Comparison of ENCODE assay signal across 16 cellular contexts in the genomic region with DNA sequence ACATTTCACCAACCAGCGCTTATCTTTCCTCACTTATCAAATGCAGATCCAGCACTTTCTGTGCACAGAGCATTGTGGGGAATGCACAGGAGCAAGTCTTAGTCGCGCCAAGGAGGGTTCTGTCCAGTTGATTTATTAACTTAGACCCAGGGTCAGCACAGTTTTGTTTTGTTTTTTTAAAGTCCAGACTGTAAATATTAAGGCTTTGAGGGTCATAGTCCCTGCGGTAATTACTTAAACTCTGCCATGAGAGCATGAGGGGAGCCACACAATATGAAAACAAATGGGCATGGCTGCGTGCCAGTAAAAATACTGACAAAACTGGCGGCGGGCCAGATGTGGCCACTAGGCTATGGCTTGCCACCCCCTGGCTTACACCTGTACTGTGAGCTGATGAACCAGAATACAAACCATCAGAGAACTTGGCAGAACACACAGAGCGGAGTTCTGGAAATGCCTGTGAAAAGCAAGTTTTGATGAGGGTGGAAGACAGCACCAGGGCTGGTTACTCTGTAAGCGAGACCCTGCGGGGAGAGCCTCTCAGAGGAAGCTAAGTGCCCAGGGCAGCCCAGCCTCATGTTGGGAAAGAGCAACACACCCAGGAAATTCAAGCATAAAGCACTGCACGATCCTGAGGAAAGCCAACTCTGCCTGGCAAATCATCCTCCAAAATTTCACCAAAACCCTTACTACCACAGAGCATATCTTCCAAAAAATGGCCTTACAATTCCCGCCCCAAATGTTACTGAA. TPM values are rescaled to one million over a fixed set of nuclear protein-coding genes. Genes with fewer than 3 reads are reported as not detected.
DNase-seq lines count a peak whose midpoint lies in the region; ATAC-seq, FAIRE-seq and TF ChIP-seq lines count a peak whose summit lies in the region.
"Had no signal": no experiment of that assay in that cellular context is flagged by ENCODE, and none has a peak within 500 bp of the region (broad histone marks: within the 10 kb centered on the region; RNA-seq: fewer than 3 reads in every experiment).

No MANE protein-coding gene starts in this region.

- POLR2A ChIA-PET in HepG2 (lab: Yijun Ruan, JAX): interaction anchor here (1.0 to 1.4 kb wide), 2 partner anchors 13 to 35 kb away, joined by 3 read pairs; no protein-coding TSS in a partner anchor

- BruUV-seq in HepG2 (replicated peaks; lab: Mats Ljungman, UMichigan): no TSS peak

- CTCF ChIA-PET in HepG2 (lab: Yijun Ruan, JAX; ENCODE audit: low intra/inter-chr PET ratio, low total read pairs): no interaction called here

- no peaks in the 10 kb centered on the region for H3K36me3 ChIP-seq in HepG2 (replicated peaks in 1 of 2; ENCODE audit: control insufficient read depth in 1 of 2, insufficient read depth in 2 of 2, low read length in 2 of 2)

- peak overlapping the region; percentile 85 for H3K4me2 ChIP-seq in HepG2 (ENCODE audit: low read depth, low read length)

- H2AFZ ChIP-seq in HepG2 (ENCODE audit: low read length): no peak overlapping the region

- H3K9me3 ChIP-seq in HepG2 (ENCODE audit: low read length): no peaks in the 10 kb centered on the region

- in situ Hi-C loops in HepG2 (cut with HindIII; ENCODE audit: extremely low pct_ligation_motif_present, low pct_unique_long_range_greater_than_20kb): no loop called here

- TF ChIP-seq RAD21 in HepG2 (CRISPR knock-in tag; IDR thresholded peaks at IDR 0.05): no peak

- H3K9ac ChIP-seq in HepG2 (ENCODE audit: insufficient read depth, low read depth, low read length): peak overlapping the region; percentile 61

- DNase-seq in COR-L47 (lab: John Stamatoyannopoulos, UW): peak; percentile 99
- peak; percentile 59 for DNase-seq in LoVo (ENCODE audit: low spot score)
- peak; percentile 73 for DNase-seq in NCI-H774 (lab: John Stamatoyannopoulos, UW)
- peak; percentile 86 for DNase-seq in HepG2 (ENCODE audit: low spot score)
- no peak for DNase-seq in sciatic nerve (ENCODE audit: low spot score)
- DNase-seq in HCEC 1CT: no peak
- DNase-seq in stimulated activated CD4-positive, alpha-beta T cell treated with anti-CD3 and anti-CD28 coated beads, Interleukin-4, amount 100 ng/mL, for 24 hours: no peak
- DNase-seq: activated CD8-positive, alpha-beta memory T cell treated with anti-CD3 and anti-CD28 coated beads, Interleukin-2, amount 10 ng/mL, durations not matched to agents 7 days and 5 days; activated naive CD8-positive, alpha-beta T cell treated with anti-CD3 and anti-CD28 coated beads for 36 hours; GDM1; HFFc6; IMR-90; NCI-H446; stimulated activated naive B cell treated with anti-CD40 and anti-IgM and Interleukin-4, amounts not matched to agents 10 μg/mL and 1 μg/mL and 100 μg/mL, for 72 hours had no signal

- peak; percentile 74 for ATAC-seq in HepG2
- ATAC-seq in sciatic nerve: no peak
- ATAC-seq in GM21526 (IDR thresholded peaks at IDR 0.05; ENCODE audit: low FRiP score, unreplicated experiment): no peak
- ATAC-seq: activated CD8-positive, alpha-beta memory T cell treated with anti-CD3 and anti-CD28 coated beads, Interleukin-2, amount 10 ng/mL, durations not matched to agents 7 days and 5 days had no signal

- peak; percentile 85 for FAIRE-seq in HepG2 (lab: Jason Lieb, UNC)
- FAIRE-seq: TTC549 had no signal

- H4K20me1 ChIP-seq in HepG2 (ENCODE audit: insufficient read depth, low read length): no peaks in the 10 kb centered on the region

- H3K4me1 ChIP-seq in HepG2 (ENCODE audit: insufficient read depth, low read length): peaks cover 96% of the 10 kb centered on the region

- no peaks in the 10 kb centered on the region for H3K27me3 ChIP-seq in HepG2 (ENCODE audit: control insufficient read depth in 1 of 2, insufficient read depth in 2 of 2, low read length in 2 of 2)

- TF ChIP-seq EP300 in HepG2 (IDR thresholded peaks at IDR 0.05; ENCODE audit: low read depth in 2 of 2, low read length in 2 of 2) (peak in 1 of 2 experiments; percentile 86; a peak in 2 of 4 replicates), HepG2 (CRISPR knock-in tag; IDR thresholded peaks at IDR 0.05; ENCODE audit: borderline replicate concordance) (no peak)

- peak overlapping the region; percentile 39 to 68 (median 53) for H3K4me3 ChIP-seq in HepG2 (replicated peaks in 1 of 3; ENCODE audit: insufficient read depth in 1 of 3, low read depth in 2 of 3, low read length in 3 of 3)

- peak; percentile 25; the same call in 1 of the 2 replicates for TF ChIP-seq CTCF in HepG2 (CRISPR knock-in tag; IDR thresholded peaks at IDR 0.05)

- intact Hi-C loops in HepG2 (cut with micrococcal nuclease; ENCODE audit: unreplicated experiment) (loop anchor here (2.0 to 5.0 kb wide), 3 partner anchors 36 to 111 kb away; a partner anchor contains a TSS), sciatic nerve (cut with DNase I) (no loop called here)

- H3K27ac ChIP-seq in HepG2 (ENCODE audit: extremely low read length, insufficient read depth, low read length): peak overlapping the region; percentile 78

- no peak for TF ChIP-seq POLR2A in HepG2 (IDR thresholded peaks at IDR 0.05; ENCODE audit: insufficient read depth in 1 of 2, low read depth in 2 of 2, low read length in 2 of 2)

- 14% methylated on average over 12 of the region's 12 CpGs for WGBS in HepG2 (ENCODE audit: low lambda C conversion rate)

- H3K79me2 ChIP-seq in HepG2 (ENCODE audit: insufficient read depth, low read length): peaks cover 51% of the 10 kb centered on the region

TF ChIP-seq in HepG2, 621 proteins besides CTCF, POLR2A, EP300 and RAD21 (continues in another document):
- TF ChIP-seq FOXP1 (IDR thresholded peaks at IDR 0.05): no peak
- peak; percentile 89 for TF ChIP-seq FOXP1 (CRISPR knock-in tag; IDR thresholded peaks at IDR 0.05)
- TF ChIP-seq PAF1 (CRISPR knock-in tag; IDR thresholded peaks at IDR 0.05): no peak
- peak; percentile 86 for TF ChIP-seq FOXK1 (CRISPR knock-in tag; IDR thresholded peaks at IDR 0.05; ENCODE audit: borderline replicate concordance, low read depth)
- TF ChIP-seq, protein P1, sequence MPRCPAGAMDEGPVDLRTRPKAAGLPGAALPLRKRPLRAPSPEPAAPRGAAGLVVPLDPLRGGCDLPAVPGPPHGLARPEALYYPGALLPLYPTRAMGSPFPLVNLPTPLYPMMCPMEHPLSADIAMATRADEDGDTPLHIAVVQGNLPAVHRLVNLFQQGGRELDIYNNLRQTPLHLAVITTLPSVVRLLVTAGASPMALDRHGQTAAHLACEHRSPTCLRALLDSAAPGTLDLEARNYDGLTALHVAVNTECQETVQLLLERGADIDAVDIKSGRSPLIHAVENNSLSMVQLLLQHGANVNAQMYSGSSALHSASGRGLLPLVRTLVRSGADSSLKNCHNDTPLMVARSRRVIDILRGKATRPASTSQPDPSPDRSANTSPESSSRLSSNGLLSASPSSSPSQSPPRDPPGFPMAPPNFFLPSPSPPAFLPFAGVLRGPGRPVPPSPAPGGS (CRISPR knock-in tag; IDR thresholded peaks at IDR 0.05): no peak
- TF ChIP-seq NFIB (CRISPR knock-in tag; IDR thresholded peaks at IDR 0.05; ENCODE audit: borderline replicate concordance): 0 out of 2 replicates have a peak, but pooled peaks have one; percentile 42
- no peak for TF ChIP-seq ZNF720 (CRISPR knock-in tag; IDR thresholded peaks at IDR 0.05)
- TF ChIP-seq KMT2B (CRISPR knock-in tag; IDR thresholded peaks at IDR 0.05): 0 out of 2 replicates have a peak, but pooled peaks have one; percentile 21
- peak; percentile 33; the same call in 1 of the 2 replicates for TF ChIP-seq TCF7 (IDR thresholded peaks at IDR 0.05; ENCODE audit: low read depth)
- TF ChIP-seq, protein P2, sequence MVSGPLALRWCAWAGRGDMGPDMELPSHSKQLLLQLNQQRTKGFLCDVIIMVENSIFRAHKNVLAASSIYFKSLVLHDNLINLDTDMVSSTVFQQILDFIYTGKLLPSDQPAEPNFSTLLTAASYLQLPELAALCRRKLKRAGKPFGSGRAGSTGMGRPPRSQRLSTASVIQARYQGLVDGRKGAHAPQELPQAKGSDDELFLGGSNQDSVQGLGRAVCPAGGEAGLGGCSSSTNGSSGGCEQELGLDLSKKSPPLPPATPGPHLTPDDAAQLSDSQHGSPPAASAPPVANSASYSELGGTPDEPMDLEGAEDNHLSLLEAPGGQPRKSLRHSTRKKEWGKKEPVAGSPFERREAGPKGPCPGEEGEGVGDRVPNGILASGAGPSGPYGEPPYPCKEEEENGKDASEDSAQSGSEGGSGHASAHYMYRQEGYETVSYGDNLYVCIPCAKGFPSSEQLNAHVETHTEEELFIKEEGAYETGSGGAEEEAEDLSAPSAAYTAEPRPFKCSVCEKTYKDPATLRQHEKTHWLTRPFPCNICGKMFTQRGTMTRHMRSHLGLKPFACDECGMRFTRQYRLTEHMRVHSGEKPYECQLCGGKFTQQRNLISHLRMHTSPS (CRISPR knock-in tag; IDR thresholded peaks at IDR 0.05; ENCODE audit: low read depth): peak; percentile 98
- peak; percentile 88 for TF ChIP-seq HOXA5 (CRISPR knock-in tag; IDR thresholded peaks at IDR 0.05)

RNA-seq across cellular contexts. Expression of a gene that starts 43.6 kb away (rescaled TPM):
- total RNA-seq in HepG2 (2016; rRNA removed; fragmentation: Illumina TruSeq; extraction: Trizol) (12.8 and 13.3 TPM in 2 replicates), sciatic nerve (8.7 TPM)
- total RNA-seq in HepG2 (2016; cell fraction: cytosol; rRNA removed; fragmentation: Illumina TruSeq; extraction: Trizol; ENCODE audit: low read depth): 25.3 and 29.3 TPM in 2 replicates
- 11.6 and 12.3 TPM in 2 replicates for total RNA-seq in HepG2 (2016; cell fraction: insoluble cytoplasmic fraction; rRNA removed; fragmentation: Illumina TruSeq; extraction: Trizol)
- 18.9 and 22.5 TPM in 2 replicates for total RNA-seq in HepG2 (2016; cell fraction: membrane; rRNA removed; fragmentation: Illumina TruSeq; extraction: Trizol)
- total RNA-seq in HepG2 (2016; cell fraction: nucleus; rRNA removed; fragmentation: Illumina TruSeq; extraction: Trizol): 23.9 and 26.7 TPM in 2 replicates
- 10.8 and 13.6 TPM in 2 replicates for polyA plus RNA-seq in HepG2 (2011; rRNA removed)
- polyA plus RNA-seq in HepG2 (2011; cell fraction: cytosol; rRNA removed): 7.7 and 12.3 TPM in 2 replicates
- 16.7 and 22.6 TPM in 2 replicates for polyA plus RNA-seq in HepG2 (2011; cell fraction: nucleus; rRNA removed)
- polyA plus RNA-seq in HepG2 (2012): 17.6 and 21.8 TPM in 2 replicates
- polyA plus RNA-seq in HepG2 (2016; cell fraction: cytosol; fragmentation: Illumina TruSeq; extraction: Trizol; ENCODE audit: low read depth): 1.4 and 1.5 TPM in 2 replicates
- 9.6 and 10.1 TPM in 2 replicates for polyA plus RNA-seq in HepG2 (2016; cell fraction: insoluble cytoplasmic fraction; fragmentation: Illumina TruSeq; extraction: Trizol; ENCODE audit: low read depth)
- polyA plus RNA-seq in HepG2 (2016; cell fraction: membrane; fragmentation: Illumina TruSeq; extraction: Trizol; ENCODE audit: low read depth): 3.7 TPM in 2 replicates
- 9.3 and 9.7 TPM in 2 replicates for polyA plus RNA-seq in HepG2 (2016; cell fraction: nucleus; fragmentation: Illumina TruSeq; extraction: Trizol; ENCODE audit: insufficient read depth, low read depth)
- polyA minus RNA-seq in HepG2 (2011; rRNA and poly(A)+ RNA removed; ENCODE audit: low replicate concordance): 24.0 TPM in 1 of 2 replicates, not detected in the other
- 13.0 and 15.2 TPM in 2 replicates for polyA minus RNA-seq in HepG2 (2011; cell fraction: cytosol; rRNA and poly(A)+ RNA removed)
- polyA minus RNA-seq in HepG2 (2011; cell fraction: nucleus; rRNA and poly(A)+ RNA removed): 98.6 and 130 TPM in 2 replicates
- total RNA-seq: HFFc6 had no signal

Comparison
In these comparisons a context has a peak if more than half of its experiments do, and no peak if none do; other contexts are left out.
1. DNase-seq: peak in COR-L47 (single experiment), LoVo (single experiment), NCI-H774 (single experiment) and HepG2 (single experiment); none in sciatic nerve (single experiment), HCEC 1CT (single experiment) and stimulated activated CD4-positive, alpha-beta T cell treated with anti-CD3 and anti-CD28 coated beads, Interleukin-4, amount 100 ng/mL, for 24 hours (single experiment).